8 cellular contexts compared by ENCODE assay signal in genomic region chr14:51652168-51653095, GRCh38. TPM values are rescaled to one million over a fixed set of nuclear protein-coding genes. Genes with fewer than 3 reads are reported as not detected.
DNase-seq lines count a peak whose midpoint lies in the region; ATAC-seq and TF ChIP-seq lines count a peak whose summit lies in the region.

No MANE protein-coding gene starts in this region.

- DNase-seq in NCI-H1105 (lab: John Stamatoyannopoulos, UW) (peak; percentile 79), left ventricle myocardium superior (no peak), psoas muscle (peak in 1 of 2 donors; percentile 68), MV-4-11 (lab: John Stamatoyannopoulos, UW) (no peak), SIG-M5 (lab: John Stamatoyannopoulos, UW) (no peak)
- DNase-seq in activated naive CD8-positive, alpha-beta T cell treated with anti-CD3 and anti-CD28 coated beads for 36 hours = peak; percentile 62

- no peaks in the 10 kb centered on the region for H3K27me3 ChIP-seq in psoas muscle (ENCODE audit: insufficient read depth in 3 of 3, low read length in 2 of 3)

- H3K27me3 Mint-ChIP-seq in activated naive CD8-positive, alpha-beta T cell treated with anti-CD3 and anti-CD28 coated beads for 36 hours = peaks cover 34% of the 10 kb centered on the region

- H3K4me3 ChIP-seq in HEK293 (ENCODE audit: low read depth, low read length) = peak overlapping the region; percentile 95
- peak overlapping the region; percentile 86 for H3K4me3 ChIP-seq in psoas muscle

- H3K9me3 ChIP-seq in HEK293 (ENCODE audit: control insufficient read depth, insufficient read depth, low read depth, low read length) (no peaks in the 10 kb centered on the region), psoas muscle (no peaks in the 10 kb centered on the region)

- H3K4me3 Mint-ChIP-seq in activated naive CD8-positive, alpha-beta T cell treated with anti-CD3 and anti-CD28 coated beads for 36 hours = peak overlapping the region; percentile 80

- H3K9me3 Mint-ChIP-seq in activated naive CD8-positive, alpha-beta T cell treated with anti-CD3 and anti-CD28 coated beads for 36 hours = no peaks in the 10 kb centered on the region

- WGBS in psoas muscle, 3 donors = 0% methylated on average over 55 to 75 of the region's 75 CpGs

- peak overlapping the region; percentile 98 for H3K27ac ChIP-seq in HEK293 (ENCODE audit: extremely low read depth, low read depth, low read length)
- peak overlapping the region; percentile 91 for H3K27ac ChIP-seq in psoas muscle

- ATAC-seq in GM18517 (IDR thresholded peaks at IDR 0.05; ENCODE audit: unreplicated experiment) (peak; percentile 35), left ventricle myocardium superior (peak; percentile 65), psoas muscle (peak; percentile 57 to 63 (median 58))

- H3K36me3 ChIP-seq in HEK293 (ENCODE audit: control insufficient read depth in 2 of 2, insufficient read depth in 1 of 2, low read length in 2 of 2) (no peaks in the 10 kb centered on the region), psoas muscle (ENCODE audit: insufficient read depth in 1 of 2, low read depth in 1 of 2) (no peaks in the 10 kb centered on the region)

- peak overlapping the region; percentile 45 for H3K27ac Mint-ChIP-seq in activated naive CD8-positive, alpha-beta T cell treated with anti-CD3 and anti-CD28 coated beads for 36 hours

- no peak for TF ChIP-seq CTCF in HEK293 (tag by site-specific recombination; IDR thresholded peaks at IDR 0.05)
- TF ChIP-seq CTCF in psoas muscle (IDR thresholded peaks at IDR 0.05) = no peak

- intact Hi-C loops in left ventricle myocardium superior (cut with micrococcal nuclease) (loop anchor here (5.0 kb wide), 2 partner anchors 125 to 370 kb away; no protein-coding TSS in a partner anchor), psoas muscle (cut with DNase I) (loop anchor here (5.0 kb wide), 2 partner anchors 125 to 370 kb away; no protein-coding TSS in a partner anchor)

- H3K4me1 ChIP-seq in HEK293 (ENCODE audit: control insufficient read depth, insufficient read depth, low read length) (peaks cover 27% of the 10 kb centered on the region), psoas muscle (no peaks in the 10 kb centered on the region)

- H3K36me3 Mint-ChIP-seq in activated naive CD8-positive, alpha-beta T cell treated with anti-CD3 and anti-CD28 coated beads for 36 hours = no peaks in the 10 kb centered on the region

- POLR2A ChIA-PET in HEK293 (lab: Yijun Ruan, JAX) = interaction anchor here (0.6 to 1.8 kb wide), 16 partner anchors 14 to 814 kb away, joined by 3 to 10 read pairs (median 3); partner anchors contain the start of gene GNG2

- CTCF ChIA-PET in HEK293 (lab: Yijun Ruan, JAX) = interaction anchor here (0.6 to 3.2 kb wide), 19 partner anchors 12 to 525 kb away, joined by 3 to 19 read pairs (median 3); no protein-coding TSS in a partner anchor

- peaks cover 20% of the 10 kb centered on the region for H3K4me1 Mint-ChIP-seq in activated naive CD8-positive, alpha-beta T cell treated with anti-CD3 and anti-CD28 coated beads for 36 hours

TF ChIP-seq in HEK293, 187 proteins besides CTCF, POLR2A, EP300 and RAD21 (continues in another document):
- TF ChIP-seq ZNF398 (tag by site-specific recombination; IDR thresholded peaks at IDR 0.05) (peak; percentile 35; the same call in 1 of the 2 replicates), ZNF350 (tag by site-specific recombination; IDR thresholded peaks at IDR 0.05) (no peak), ZNF514 (tag by site-specific recombination; IDR thresholded peaks at IDR 0.05) (no peak), ZNF792 (tag by site-specific recombination; IDR thresholded peaks at IDR 0.05) (no peak), ZBTB26 (tag by site-specific recombination; optimal IDR thresholded peaks at IDR 0.05) (peak; percentile 90), ZNF510 (tag by site-specific recombination; IDR thresholded peaks at IDR 0.05; ENCODE audit: insufficient replicate concordance) (no peak), ZNF335 (tag by site-specific recombination; conservative IDR thresholded peaks at IDR 0.05) (peak; percentile 80), SP3 (tag by site-specific recombination; IDR thresholded peaks at IDR 0.05) (0 out of 2 replicates have a peak, but pooled peaks have one; percentile 2), ZNF610 (tag by site-specific recombination; IDR thresholded peaks at IDR 0.05; ENCODE audit: borderline replicate concordance) (no peak), ZNF341 (tag by site-specific recombination; IDR thresholded peaks at IDR 0.05; ENCODE audit: low read depth) (0 out of 2 replicates have a peak, but pooled peaks have one; percentile 23), ZNF449 (tag by site-specific recombination; IDR thresholded peaks at IDR 0.05) (peak; percentile 21; the same call in 1 of the 2 replicates), ZNF324 (tag by site-specific recombination; IDR thresholded peaks at IDR 0.05) (no peak), ZNF670 (tag by site-specific recombination; IDR thresholded peaks at IDR 0.05; ENCODE audit: low read depth) (no peak), ZNF423 (tag by site-specific recombination; IDR thresholded peaks at IDR 0.05) (peak; percentile 55; the same call in 1 of the 2 replicates), ZSCAN23 (tag by site-specific recombination; IDR thresholded peaks at IDR 0.05) (no peak), KLF7 (tag by site-specific recombination; IDR thresholded peaks at IDR 0.05; ENCODE audit: borderline replicate concordance) (no peak), KLF17 (tag by site-specific recombination; IDR thresholded peaks at IDR 0.05) (0 out of 2 replicates have a peak, but pooled peaks have one; percentile 19), ZBTB20 (tag by site-specific recombination; IDR thresholded peaks at IDR 0.05) (peak; percentile 68), SP2 (tag by site-specific recombination; IDR thresholded peaks at IDR 0.05) (peak; percentile 56), ZNF639 (tag by site-specific recombination; IDR thresholded peaks at IDR 0.05) (no peak), ZNF76 (tag by site-specific recombination; IDR thresholded peaks at IDR 0.05; ENCODE audit: borderline replicate concordance, low read depth) (peak; percentile 22; the same call in 1 of the 2 replicates), ZNF658 (tag by site-specific recombination; IDR thresholded peaks at IDR 0.05) (no peak)

RNA-seq across cellular contexts. Expression of gene FRMD6, which starts 0.7 kb away (rescaled TPM):
- 1 to 10 TPM; 3.4 to 3.9 TPM for total RNA-seq in activated naive CD8-positive, alpha-beta T cell treated with anti-CD3 and anti-CD28 coated beads for 36 hours
- total RNA-seq in left ventricle myocardium superior = 11.1 TPM
- 1 to 10 TPM; 5.0 to 9.8 (median 5.9) TPM for total RNA-seq in psoas muscle
- 1 to 10 TPM; 2.5 to 3.2 (median 2.6) TPM for polyA plus RNA-seq in psoas muscle

Comparison
In these comparisons a context has a peak if more than half of its experiments do, and no peak if none do; other contexts are left out.
1. DNase-seq: peak in NCI-H1105 (single experiment) and activated naive CD8-positive, alpha-beta T cell treated with anti-CD3 and anti-CD28 coated beads for 36 hours (single experiment); none in left ventricle myocardium superior (single experiment), MV-4-11 (single experiment) and SIG-M5 (single experiment).
2. Peak in every context shown above with its lines, with median percentiles within 50 percentile points of each other: ATAC-seq.